ENCODE assay signal across 37 cellular contexts in genomic region chr7:67452516-67453026, GRCh38.
"Had no signal": no experiment of that assay in that cellular context is flagged by ENCODE, and none has a peak within 500 bp of the region (broad histone marks: within the 10 kb centered on the region; RNA-seq: fewer than 3 reads in every experiment).

No MANE protein-coding gene starts in this region.

- H3K4me1 Mint-ChIP-seq: activated B cell treated with CpG ODN at 0.5 μM for 24 hours; activated CD4-positive, alpha-beta T cell treated with anti-CD3 and anti-CD28 coated beads, Interleukin-2, amount 10 ng/mL, durations not matched to agents 24 days and 14 days; activated naive CD8-positive, alpha-beta T cell treated with anti-CD3 and anti-CD28 coated beads for 36 hours; activated T-helper 17 cell treated with anti-CD3 and anti-CD28 coated beads, Interleukin-2, amount 50 U/mL, for 72 hours had no signal

- H3K36me3 Mint-ChIP-seq: activated CD4-positive, alpha-beta memory T cell treated with anti-CD3 and anti-CD28 coated beads for 36 hours; activated naive CD4-positive, alpha-beta T cell treated with anti-CD3 and anti-CD28 coated beads, Interleukin-2, amount 50 U/mL, for 72 hours; activated naive CD8-positive, alpha-beta T cell treated with anti-CD3 and anti-CD28 coated beads for 36 hours had no signal

- H3K4me3 ChIP-seq: adrenal gland, body of pancreas, breast epithelium had no signal

- DNase-seq: activated B cell treated with CpG ODN at 0.5 μM for 24 hours; activated CD4-positive, alpha-beta memory T cell treated with anti-CD3 and anti-CD28 coated beads for 36 hours; activated CD4-positive, alpha-beta T cell treated with anti-CD3 and anti-CD28 coated beads for 4 hours; activated CD4-positive, alpha-beta T cell treated with anti-CD3 and anti-CD28 coated beads, Interleukin-2, amount 10 ng/mL, durations not matched to agents 24 days and 14 days; activated CD4-positive, alpha-beta T cell treated with anti-CD3 and anti-CD28 coated beads, Interleukin-2, amount 50 U/mL, for 1 hour; activated CD4-positive, alpha-beta T cell treated with anti-CD3 and anti-CD28 coated beads, Interleukin-2, amount 50 U/mL, for 4 hours; activated CD4-positive, CD25-positive, alpha-beta regulatory T cell treated with anti-CD3 and anti-CD28 coated beads, Interleukin-2, amount 50 U/mL, for 72 hours; activated CD8-positive, alpha-beta memory T cell treated with anti-CD3 and anti-CD28 coated beads, Interleukin-2, amount 50 U/mL, for 4 hours; activated CD8-positive, alpha-beta T cell treated with anti-CD3 and anti-CD28 coated beads for 36 hours; activated effector memory CD4-positive, alpha-beta T cell treated with anti-CD3 and anti-CD28 coated beads, Interleukin-2, amount 50 U/mL, for 16 hours; activated gamma-delta T cell treated with Interleukin-2 at 50 U/mL for 16 hours; activated naive CD4-positive, alpha-beta T cell; activated naive CD4-positive, alpha-beta T cell treated with anti-CD3 and anti-CD28 coated beads for 36 hours; activated naive CD4-positive, alpha-beta T cell treated with anti-CD3 and anti-CD28 coated beads, Interleukin-2, amount 50 U/mL, for 16 hours; activated naive CD8-positive, alpha-beta T cell treated with anti-CD3 and anti-CD28 coated beads for 36 hours; activated T-cell treated with anti-CD3 and anti-CD28 coated beads for 4 hours; activated T-cell treated with anti-CD3 and anti-CD28 coated beads, Interleukin-2, amount 50 U/mL, for 1 hour; activated T-cell treated with anti-CD3 and anti-CD28 coated beads, Interleukin-2, amount 50 U/mL, for 4 hours; activated T-cell treated with anti-CD3 and anti-CD28 coated beads, Interleukin-2, amount 50 U/mL, for 72 hours; adrenal gland; amniotic stem cell; aorta; body of pancreas; brain microvascular endothelial cell; central memory CD4-positive, alpha-beta T cell; T-helper 1 cell; T-helper 2 cell; T-helper 9 cell had no signal

- H3K4me1 ChIP-seq: adrenal gland, body of pancreas, breast epithelium had no signal

- FAIRE-seq: astrocyte, TTC549 had no signal

- H3K9me3 ChIP-seq: adrenal gland, body of pancreas, breast epithelium had no signal

- H3K27ac Mint-ChIP-seq: activated B cell treated with CpG ODN at 0.5 μM for 24 hours; activated CD4-positive, alpha-beta memory T cell treated with anti-CD3 and anti-CD28 coated beads for 36 hours; activated CD4-positive, alpha-beta T cell treated with anti-CD3 and anti-CD28 coated beads, Interleukin-2, amount 10 ng/mL, durations not matched to agents 24 days and 14 days; activated CD8-positive, alpha-beta T cell treated with anti-CD3 and anti-CD28 coated beads for 36 hours; activated naive CD4-positive, alpha-beta T cell treated with anti-CD3 and anti-CD28 coated beads for 36 hours; activated naive CD4-positive, alpha-beta T cell treated with anti-CD3 and anti-CD28 coated beads, Interleukin-2, amount 50 U/mL, for 72 hours; activated naive CD8-positive, alpha-beta T cell treated with anti-CD3 and anti-CD28 coated beads for 36 hours; activated T-cell treated with anti-CD3 and anti-CD28 coated beads, Interleukin-2, amount 50 U/mL, for 72 hours; activated T-helper 1 cell treated with anti-CD3 and anti-CD28 coated beads, Interleukin-12 subunit alpha, Interleukin-12 subunit beta, Interleukin-2, Interleukin-4 antibody, amounts not matched to agents 30 ng/mL and 10 ng/mL and 1 ng/mL, durations not matched to agents 14 hours and 24 hours and 36 hours; activated T-helper 17 cell treated with anti-CD3 and anti-CD28 coated beads, Interleukin-2, amount 50 U/mL, for 72 hours; T-helper 1 cell treated with Interleukin-12 subunit alpha and Interleukin-12 subunit beta and Interleukin-4 antibody, amounts not matched to agents 30 μg/mL and 1 μg/mL, for 36 hours; T-helper 2 cell treated with Interferon-gamma antibody and Interleukin-4, amounts not matched to agents 5 μg/mL and 100 μg/mL, for 36 hours had no signal

- H3K4me3 Mint-ChIP-seq: activated B cell treated with CpG ODN at 0.5 μM for 24 hours; activated CD4-positive, alpha-beta memory T cell treated with anti-CD3 and anti-CD28 coated beads for 36 hours; activated CD4-positive, alpha-beta T cell treated with anti-CD3 and anti-CD28 coated beads, Interleukin-2, amount 10 ng/mL, durations not matched to agents 24 days and 14 days; activated CD8-positive, alpha-beta T cell treated with anti-CD3 and anti-CD28 coated beads for 36 hours; activated naive CD4-positive, alpha-beta T cell treated with anti-CD3 and anti-CD28 coated beads for 36 hours; activated naive CD8-positive, alpha-beta T cell treated with anti-CD3 and anti-CD28 coated beads for 36 hours; activated T-cell treated with anti-CD3 and anti-CD28 coated beads, Interleukin-2, amount 50 U/mL, for 4 hours; activated T-cell treated with anti-CD3 and anti-CD28 coated beads, Interleukin-2, amount 50 U/mL, for 72 hours; activated T-helper 1 cell treated with anti-CD3 and anti-CD28 coated beads, Interleukin-12 subunit alpha, Interleukin-12 subunit beta, Interleukin-2, Interleukin-4 antibody, amounts not matched to agents 30 ng/mL and 10 ng/mL and 1 ng/mL, durations not matched to agents 14 hours and 24 hours and 36 hours; activated T-helper 17 cell treated with anti-CD3 and anti-CD28 coated beads, Interleukin-2, amount 50 U/mL, for 72 hours; T-helper 1 cell treated with Interleukin-12 subunit alpha and Interleukin-12 subunit beta and Interleukin-4 antibody, amounts not matched to agents 30 μg/mL and 1 μg/mL, for 36 hours; T-helper 2 cell treated with Interferon-gamma antibody and Interleukin-4, amounts not matched to agents 5 μg/mL and 100 μg/mL, for 36 hours had no signal

- H3K27me3 Mint-ChIP-seq: activated B cell treated with CpG ODN at 0.5 μM for 24 hours; activated CD4-positive, alpha-beta memory T cell treated with anti-CD3 and anti-CD28 coated beads for 36 hours; activated CD4-positive, alpha-beta T cell treated with anti-CD3 and anti-CD28 coated beads, Interleukin-2, amount 10 ng/mL, durations not matched to agents 24 days and 14 days; activated CD8-positive, alpha-beta T cell treated with anti-CD3 and anti-CD28 coated beads for 36 hours had no signal

- H3K27ac ChIP-seq: adrenal gland, body of pancreas, brain microvascular endothelial cell, breast epithelium, VCaP had no signal

- H3K36me3 ChIP-seq: adrenal gland, brain microvascular endothelial cell, breast epithelium had no signal

- ATAC-seq: activated CD8-positive, alpha-beta T cell treated with anti-CD3 and anti-CD28 coated beads for 36 hours; activated naive CD4-positive, alpha-beta T cell treated with anti-CD3 and anti-CD28 coated beads, Interleukin-2, amount 50 U/mL, for 72 hours; activated T-cell treated with anti-CD3 and anti-CD28 coated beads, Interleukin-2, amount 50 U/mL, for 4 hours; activated T-cell treated with anti-CD3 and anti-CD28 coated beads, Interleukin-2, amount 50 U/mL, for 72 hours; activated T-helper 17 cell treated with anti-CD3 and anti-CD28 coated beads, Interleukin-2, amount 50 U/mL, for 72 hours; body of pancreas had no signal

- H3K9me3 Mint-ChIP-seq: activated CD4-positive, alpha-beta memory T cell treated with anti-CD3 and anti-CD28 coated beads for 36 hours; activated naive CD8-positive, alpha-beta T cell treated with anti-CD3 and anti-CD28 coated beads for 36 hours had no signal

- H3K27me3 ChIP-seq: adrenal gland, body of pancreas, brain microvascular endothelial cell, breast epithelium had no signal
